14 cellular contexts compared by ENCODE assay signal in genomic region chr10:102819054-102819453, GRCh38. TPM values are rescaled to one million over a fixed set of nuclear protein-coding genes. Genes with fewer than 3 reads are reported as not detected.
A peak's percentile ranks its signal among the peaks of the same experiment; 100 is the strongest.
DNase-seq lines count a peak whose midpoint lies in the region; ATAC-seq and TF ChIP-seq lines count a peak whose summit lies in the region.
"Had no signal": no experiment of that assay in that cellular context is flagged by ENCODE, and none has a peak within 500 bp of the region (broad histone marks: within the 10 kb centered on the region; RNA-seq: fewer than 3 reads in every experiment).

No MANE protein-coding gene starts in this region.

- peaks cover 0 to 45% (median 29%) of the 10 kb centered on the region in 4 donors for H3K4me1 ChIP-seq in tibial nerve

- ATAC-seq in naive B cell (ENCODE audit: low read depth in 2 of 2): peak; percentile 85 to 91
- ATAC-seq in HG02588 (IDR thresholded peaks at IDR 0.05; ENCODE audit: unreplicated experiment): no peak
- no peak for ATAC-seq in HG03460 (IDR thresholded peaks at IDR 0.05; ENCODE audit: unreplicated experiment)
- ATAC-seq: stimulated activated effector memory CD8-positive, alpha-beta T cell treated with anti-CD3 and anti-CD28 coated beads, Interleukin-12 subunit alpha, Interleukin-12 subunit beta, amount 100 ng/mL, for 72 hours had no signal

- no peaks in the 10 kb centered on the region for H3K27me3 Mint-ChIP-seq in naive B cell

- H3K36me3 ChIP-seq in tibial nerve: peaks cover 0 to 2% (median 0%) of the 10 kb centered on the region in 3 donors
- H3K36me3 ChIP-seq in WERI-Rb-1: no peaks in the 10 kb centered on the region

- no peaks in the 10 kb centered on the region for H3K9me3 ChIP-seq in tibial nerve
- no peaks in the 10 kb centered on the region for H3K9me3 ChIP-seq in WERI-Rb-1 (ENCODE audit: severe bottlenecking)

- no peak overlapping the region for H3K4me3 ChIP-seq in tibial nerve
- no peak overlapping the region for H3K4me3 ChIP-seq in WERI-Rb-1 (ENCODE audit: low read depth, low read length)
- H3K4me3 ChIP-seq: lung had no signal

- H3K4me1 Mint-ChIP-seq in naive B cell: peaks cover 11 to 22% (median 13%) of the 10 kb centered on the region in 3 donors

- peak; percentile 87 for DNase-seq in MV-4-11 (lab: John Stamatoyannopoulos, UW)
- DNase-seq in naive B cell: no peak
- DNase-seq in tibial nerve (ENCODE audit: low spot score in 2 of 2): peak in 1 of 2 donors; percentile 66
- no peak for DNase-seq in WERI-Rb-1
- no peak for DNase-seq in amniotic stem cell (lab: John Stamatoyannopoulos, UW)
- DNase-seq: activated T-cell treated with anti-CD3 and anti-CD28 coated beads for 4 hours; effector CD4-positive, alpha-beta T cell had no signal

- WGBS in tibial nerve, 2 donors: 62 to 75% methylated on average over 6 of the region's 6 CpGs

- no peak for TF ChIP-seq POLR2A in tibial nerve (IDR thresholded peaks at IDR 0.05)

- peaks cover 0 to 1% (median 0%) of the 10 kb centered on the region in 7 donors for H3K9me3 Mint-ChIP-seq in naive B cell
- H3K9me3 Mint-ChIP-seq: stimulated activated effector memory CD8-positive, alpha-beta T cell treated with anti-CD3 and anti-CD28 coated beads, Interleukin-12 subunit alpha, Interleukin-12 subunit beta, amount 100 ng/mL, for 72 hours had no signal

- no peak overlapping the region for H3K4me3 Mint-ChIP-seq in naive B cell
- H3K4me3 Mint-ChIP-seq: stimulated activated effector memory CD8-positive, alpha-beta T cell treated with anti-CD3 and anti-CD28 coated beads, Interleukin-12 subunit alpha, Interleukin-12 subunit beta, amount 100 ng/mL, for 72 hours had no signal

- peak; percentile 78 for TF ChIP-seq EP300 in tibial nerve (IDR thresholded peaks at IDR 0.05)

- TF ChIP-seq CTCF in tibial nerve (IDR thresholded peaks at IDR 0.05) (no peak), WERI-Rb-1 (IDR thresholded peaks at IDR 0.05; ENCODE audit: low read depth, low read length) (no peak)

- H3K27me3 ChIP-seq in tibial nerve (no peaks in the 10 kb centered on the region), WERI-Rb-1 (ENCODE audit: insufficient read depth, low read depth, severe bottlenecking) (no peaks in the 10 kb centered on the region)

- H3K36me3 Mint-ChIP-seq in naive B cell: no peaks in the 10 kb centered on the region

- peak overlapping the region in 5 of 6 donors; percentile 58 to 83 (median 78) for H3K27ac Mint-ChIP-seq in naive B cell
- H3K27ac Mint-ChIP-seq: stimulated activated effector memory CD8-positive, alpha-beta T cell treated with anti-CD3 and anti-CD28 coated beads, Interleukin-12 subunit alpha, Interleukin-12 subunit beta, amount 100 ng/mL, for 72 hours had no signal

- H3K27ac ChIP-seq in cingulate gyrus (ENCODE audit: low read depth, low read length) (peak overlapping the region; percentile 49), tibial nerve (peak overlapping the region in 2 of 4 donors; percentile 95 to 98), WERI-Rb-1 (no peak overlapping the region)

RNA-seq across cellular contexts. Expression of gene CYP17A1, which starts 18.2 kb away (rescaled TPM):
- not detected for polyA plus RNA-seq in naive B cell (ENCODE audit: low read depth in 6 of 6)
- total RNA-seq in tibial nerve: not detected
- total RNA-seq: M059J, RPMI7951 had no signal

RNA-seq across cellular contexts. Expression of gene BORCS7, which starts 35.0 kb away (rescaled TPM):
- polyA plus RNA-seq in naive B cell (ENCODE audit: low read depth in 6 of 6): 10 to 100 TPM; 42.5 to 67.3 (median 57.0) TPM
- total RNA-seq in tibial nerve: 10 to 100 TPM; 18.4 to 40.2 (median 37.3) TPM

RNA-seq across cellular contexts. Expression of gene AS3MT, which starts 50.2 kb away (rescaled TPM):
- polyA plus RNA-seq in naive B cell (ENCODE audit: low read depth in 6 of 6): not detected
- total RNA-seq in tibial nerve: 1 to 10 TPM; 2.6 to 9.6 (median 5.3) TPM

Comparison
In these comparisons a context has a peak if more than half of its experiments do, and no peak if none do; other contexts are left out.
1. ATAC-seq: peak in naive B cell (2 of 2); none in HG02588 (single experiment) and HG03460 (single experiment).